ENCODE assay signal across 29 cellular contexts in genomic region chr18:64653068-64653467, GRCh38.
"Had no signal": no experiment of that assay in that cellular context is flagged by ENCODE, and none has a peak within 500 bp of the region (broad histone marks: within the 10 kb centered on the region; RNA-seq: fewer than 3 reads in every experiment).

No MANE protein-coding gene starts in this region.

- H3K27ac ChIP-seq: stomach, suprapubic skin, testis, thoracic aorta, thyroid gland, tibial artery, tibial nerve, transverse colon, upper lobe of left lung, upper lobe of right lung, uterus, vagina had no signal

- H3K27me3 Mint-ChIP-seq: stimulated activated memory B cell treated with anti-CD40 and anti-IgM and Interleukin-4, amounts not matched to agents 10 μg/mL and 1 μg/mL and 100 μg/mL, for 72 hours; stimulated activated naive CD8-positive, alpha-beta T cell treated with anti-CD3 and anti-CD28 coated beads, Interleukin-15, amount 100 ng/mL, for 72 hours; stimulated activated naive CD8-positive, alpha-beta T cell treated with anti-CD3 and anti-CD28 coated beads, Interleukin-15, Interleukin-2, amounts not matched to agents 100 ng/mL and 50 ng/mL, for 24 hours; type B pancreatic cell had no signal

- H3K36me3 Mint-ChIP-seq: stimulated activated effector memory CD8-positive, alpha-beta T cell treated with anti-CD3 and anti-CD28 coated beads, Interleukin-12 subunit alpha, Interleukin-12 subunit beta, amount 100 ng/mL, for 72 hours; stimulated activated memory B cell treated with anti-CD40 and anti-IgM and Interleukin-4, amounts not matched to agents 10 μg/mL and 1 μg/mL and 100 μg/mL, for 72 hours; stimulated activated naive B cell treated with anti-CD40 and anti-IgM and Interleukin-4, amounts not matched to agents 10 μg/mL and 1 μg/mL and 100 μg/mL, for 72 hours; type B pancreatic cell had no signal

- FAIRE-seq: urothelium cell line had no signal

- H3K9me3 ChIP-seq: stomach, suprapubic skin, testis, thoracic aorta, thyroid gland, tibial artery, transverse colon, upper lobe of left lung, upper lobe of right lung, uterus, vagina had no signal

- H3K4me3 Mint-ChIP-seq: stimulated activated effector memory CD8-positive, alpha-beta T cell treated with anti-CD3 and anti-CD28 coated beads, Interleukin-12 subunit alpha, Interleukin-12 subunit beta, amount 100 ng/mL, for 72 hours; stimulated activated memory B cell treated with anti-CD40 and anti-IgM and Interleukin-4, amounts not matched to agents 10 μg/mL and 1 μg/mL and 100 μg/mL, for 72 hours; stimulated activated naive B cell treated with anti-CD40 and anti-IgM and Interleukin-4, amounts not matched to agents 10 μg/mL and 1 μg/mL and 100 μg/mL, for 72 hours; stimulated activated naive CD8-positive, alpha-beta T cell treated with anti-CD3 and anti-CD28 coated beads, Interleukin-15, amount 100 ng/mL, for 72 hours; stimulated activated naive CD8-positive, alpha-beta T cell treated with anti-CD3 and anti-CD28 coated beads, Interleukin-15, Interleukin-2, amounts not matched to agents 100 ng/mL and 50 ng/mL, for 24 hours; type B pancreatic cell had no signal

- H3K36me3 ChIP-seq: stomach, suprapubic skin, thoracic aorta, thyroid gland, tibial artery, tibial nerve, transverse colon, upper lobe of left lung, upper lobe of right lung, uterus, vagina had no signal

- H3K4me1 ChIP-seq: stomach, suprapubic skin, testis, thyroid gland, tibial artery, tibial nerve, transverse colon, upper lobe of left lung, upper lobe of right lung, uterus, vagina had no signal

- H3K27ac Mint-ChIP-seq: stimulated activated effector memory CD8-positive, alpha-beta T cell treated with anti-CD3 and anti-CD28 coated beads, Interleukin-12 subunit alpha, Interleukin-12 subunit beta, amount 100 ng/mL, for 72 hours; stimulated activated memory B cell treated with anti-CD40 and anti-IgM and Interleukin-4, amounts not matched to agents 10 μg/mL and 1 μg/mL and 100 μg/mL, for 72 hours; stimulated activated naive B cell treated with anti-CD40 and anti-IgM and Interleukin-4, amounts not matched to agents 10 μg/mL and 1 μg/mL and 100 μg/mL, for 72 hours; stimulated activated naive CD8-positive, alpha-beta T cell treated with anti-CD3 and anti-CD28 coated beads, Interleukin-15, amount 100 ng/mL, for 72 hours; stimulated activated naive CD8-positive, alpha-beta T cell treated with anti-CD3 and anti-CD28 coated beads, Interleukin-15, Interleukin-2, amounts not matched to agents 100 ng/mL and 50 ng/mL, for 24 hours; type B pancreatic cell had no signal

- ATAC-seq: stimulated activated effector memory CD8-positive, alpha-beta T cell treated with anti-CD3 and anti-CD28 coated beads, Interleukin-12 subunit alpha, Interleukin-12 subunit beta, amount 100 ng/mL, for 72 hours; stimulated activated memory B cell treated with anti-CD40 and anti-IgM and Interleukin-4, amounts not matched to agents 10 μg/mL and 1 μg/mL and 100 μg/mL, for 72 hours; stimulated activated naive B cell treated with anti-CD40 and anti-IgM and Interleukin-4, amounts not matched to agents 10 μg/mL and 1 μg/mL and 100 μg/mL, for 72 hours; stimulated activated naive CD8-positive, alpha-beta T cell treated with anti-CD3 and anti-CD28 coated beads, Interleukin-15, amount 100 ng/mL, for 72 hours; stimulated activated naive CD8-positive, alpha-beta T cell treated with anti-CD3 and anti-CD28 coated beads, Interleukin-15, Interleukin-2, amounts not matched to agents 100 U/mL and 50 U/mL, for 24 hours; upper lobe of right lung had no signal

- H3K9me3 Mint-ChIP-seq: stimulated activated memory B cell treated with anti-CD40 and anti-IgM and Interleukin-4, amounts not matched to agents 10 μg/mL and 1 μg/mL and 100 μg/mL, for 72 hours; stimulated activated naive B cell treated with anti-CD40 and anti-IgM and Interleukin-4, amounts not matched to agents 10 μg/mL and 1 μg/mL and 100 μg/mL, for 72 hours; type B pancreatic cell had no signal

- H3K4me3 ChIP-seq: stomach, suprapubic skin, testis, thoracic aorta, thyroid gland, tibial artery, tibial nerve, transverse colon, upper lobe of left lung, upper lobe of right lung, uterus, vagina had no signal

- H3K4me1 Mint-ChIP-seq: stimulated activated effector memory CD8-positive, alpha-beta T cell treated with anti-CD3 and anti-CD28 coated beads, Interleukin-12 subunit alpha, Interleukin-12 subunit beta, amount 100 ng/mL, for 72 hours; stimulated activated memory B cell treated with anti-CD40 and anti-IgM and Interleukin-4, amounts not matched to agents 10 μg/mL and 1 μg/mL and 100 μg/mL, for 72 hours; stimulated activated naive B cell treated with anti-CD40 and anti-IgM and Interleukin-4, amounts not matched to agents 10 μg/mL and 1 μg/mL and 100 μg/mL, for 72 hours; stimulated activated naive CD8-positive, alpha-beta T cell treated with anti-CD3 and anti-CD28 coated beads, Interleukin-15, amount 100 ng/mL, for 72 hours had no signal

- H3K27me3 ChIP-seq: stomach, suprapubic skin, testis, thyroid gland, tibial artery, tibial nerve, transverse colon, upper lobe of left lung, upper lobe of right lung, uterus, vagina had no signal

- DNase-seq: stimulated activated CD4-positive, alpha-beta T cell treated with anti-CD3 and anti-CD28 coated beads, Interleukin-2, amount 100 ng/mL, for 48 hours; stimulated activated CD4-positive, alpha-beta T cell treated with anti-CD3 and anti-CD28 coated beads, Interleukin-4, amount 100 ng/mL, for 1 hour; stimulated activated CD4-positive, alpha-beta T cell treated with anti-CD3 and anti-CD28 coated beads, Interleukin-4, amount 100 ng/mL, for 24 hours; stimulated activated CD4-positive, alpha-beta T cell treated with anti-CD3 and anti-CD28 coated beads, Interleukin-4, amount 100 ng/mL, for 4 hours; stimulated activated CD8-positive, alpha-beta memory T cell treated with anti-CD3 and anti-CD28 coated beads, Interleukin-4, amount 100 ng/mL, for 48 hours; stimulated activated naive B cell treated with anti-CD40 and anti-IgM and Interleukin-4, amounts not matched to agents 10 μg/mL and 1 μg/mL and 100 μg/mL, for 72 hours; stimulated activated naive CD4-positive, alpha-beta T cell; stimulated activated naive CD4-positive, alpha-beta T cell treated with Interleukin-2 at 50 U/mL for 16 hours; stimulated activated naive CD8-positive, alpha-beta T cell treated with anti-CD3 and anti-CD28 coated beads, Interleukin-15, amount 100 ng/mL, for 72 hours; stimulated activated naive CD8-positive, alpha-beta T cell treated with anti-CD3 and anti-CD28 coated beads, Interleukin-15, Interleukin-2, amounts not matched to agents 100 U/mL and 50 U/mL, for 24 hours; stomach; substantia nigra; testis; thyroid gland; tibial artery; transverse colon; trophoblast cell; upper lobe of left lung; upper lobe of right lung; uterus had no signal
